4 cellular contexts compared by ENCODE assay signal in genomic region chr9:13222733-13223132, GRCh38. TPM values are rescaled to one million over a fixed set of nuclear protein-coding genes. Genes with fewer than 3 reads are reported as not detected.
"Had no signal": no experiment of that assay in that cellular context is flagged by ENCODE, and none has a peak within 500 bp of the region (broad histone marks: within the 10 kb centered on the region; RNA-seq: fewer than 3 reads in every experiment).

No MANE protein-coding gene starts in this region.

RNA-seq across cellular contexts. Expression of gene MPDZ, which starts 56.8 kb away (rescaled TPM):
- total RNA-seq: naive thymus-derived CD8-positive, alpha-beta T cell; natural killer cell; natural killer cell treated with Interleukin-12 subunit alpha and Interleukin-12 subunit beta and Interleukin-15 and Interleukin-18, amount 100 ng/mL, for 72 hours had no signal
- polyA plus RNA-seq: naive thymus-derived CD4-positive, alpha-beta T cell; naive thymus-derived CD8-positive, alpha-beta T cell had no signal
